8 cellular contexts compared by ENCODE assay signal in the genomic region with DNA sequence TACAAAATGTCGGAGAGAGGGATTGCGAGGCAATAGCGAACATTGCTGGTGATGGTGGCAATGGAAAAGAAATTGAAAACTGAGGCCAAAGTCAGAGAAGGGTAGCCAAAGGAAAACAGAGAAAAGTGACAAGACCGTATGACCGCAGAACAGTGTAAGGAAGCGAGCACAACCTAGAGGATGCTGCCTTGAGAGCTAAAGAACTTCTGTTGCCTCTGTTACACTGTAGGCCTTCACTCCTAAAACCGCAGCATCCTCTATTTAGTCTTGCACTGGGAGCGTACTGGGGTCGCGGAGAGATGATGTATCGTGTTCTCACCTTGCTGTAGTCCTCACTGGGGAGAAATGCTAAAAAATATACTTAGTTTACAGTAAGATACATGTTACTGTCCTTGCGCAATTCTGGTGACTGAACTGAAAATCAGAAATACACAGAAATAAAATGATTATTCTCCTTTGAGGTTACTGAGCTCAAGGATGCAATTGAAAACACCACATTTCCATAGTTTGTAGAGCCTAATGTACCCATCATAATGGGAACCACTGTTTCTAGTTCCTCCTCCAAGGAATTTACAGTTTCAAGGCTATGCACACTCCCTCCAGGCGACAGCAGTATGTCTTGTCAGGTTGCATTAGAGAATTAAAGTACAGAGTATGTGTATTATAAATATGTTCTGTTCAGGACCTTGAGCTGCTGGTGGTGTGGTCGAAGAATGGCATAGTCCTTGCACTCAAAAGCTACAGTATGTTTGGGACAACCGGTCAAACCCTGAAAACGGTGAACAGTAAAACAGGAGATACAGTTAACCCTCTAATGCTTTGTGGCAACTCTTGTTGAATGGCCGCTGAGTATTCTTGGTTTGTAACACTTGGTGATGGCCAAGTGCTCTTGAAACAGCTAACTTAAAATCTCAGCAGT. TPM values are rescaled to one million over a fixed set of nuclear protein-coding genes. Genes with fewer than 3 reads are reported as not detected.
DNase-seq lines count a peak whose midpoint lies in the region; ATAC-seq and TF ChIP-seq lines count a peak whose summit lies in the region.

No MANE protein-coding gene starts in this region.

- intact Hi-C loops in prostate gland (cut with DNase I): no loop called here

- no peak for TF ChIP-seq POLR2A in prostate gland (IDR thresholded peaks at IDR 0.05)

- H3K36me3 ChIP-seq in WERI-Rb-1: no peaks in the 10 kb centered on the region
- no peaks in the 10 kb centered on the region for H3K36me3 ChIP-seq in prostate gland

- peak overlapping the region; percentile 76 for H3K4me3 ChIP-seq in Jurkat, Clone E6-1 (ENCODE audit: low read length)
- H3K4me3 ChIP-seq in WERI-Rb-1 (ENCODE audit: low read depth, low read length) (peak overlapping the region; percentile 75), foreskin fibroblast (ENCODE audit: low read depth in 1 of 2, low read length in 2 of 2) (peak overlapping the region; percentile 91 to 94), prostate gland (peak overlapping the region; percentile 99)

- 10% methylated on average over 17 of the region's 17 CpGs for WGBS in prostate gland

- H3K27me3 ChIP-seq in WERI-Rb-1 (ENCODE audit: insufficient read depth, low read depth, severe bottlenecking) (no peaks in the 10 kb centered on the region), prostate gland (replicated peaks; ENCODE audit: insufficient read depth) (no peaks in the 10 kb centered on the region)

- no peak for ATAC-seq in HG02885 (IDR thresholded peaks at IDR 0.05; ENCODE audit: poor library complexity, unreplicated experiment)

- TF ChIP-seq CTCF in WERI-Rb-1 (IDR thresholded peaks at IDR 0.05; ENCODE audit: low read depth, low read length): no peak
- no peak for TF ChIP-seq CTCF in foreskin fibroblast (IDR thresholded peaks at IDR 0.05; ENCODE audit: low read depth, low read length)
- TF ChIP-seq CTCF in prostate gland (IDR thresholded peaks at IDR 0.05): no peak

- H3K9me3 ChIP-seq in WERI-Rb-1 (ENCODE audit: severe bottlenecking) (no peaks in the 10 kb centered on the region), prostate gland (no peaks in the 10 kb centered on the region)

- peak; percentile 56 for DNase-seq in DMS53 (lab: John Stamatoyannopoulos, UW)
- no peak for DNase-seq in DMS53 treated with DMSO at 0.1 percent for 48 hours (lab: John Stamatoyannopoulos, UW; ENCODE audit: unreplicated experiment)
- peak; percentile 75 for DNase-seq in Jurkat, Clone E6-1 (ENCODE audit: low read depth, low spot score)
- DNase-seq in WERI-Rb-1: peak; percentile 20
- DNase-seq in foreskin fibroblast: peak in 1 of 2 donors; percentile 60
- no peak for DNase-seq in prostate gland (ENCODE audit: low spot score)
- DNase-seq in effector CD8-positive, alpha-beta T cell (lab: John Stamatoyannopoulos, UW): no peak

- H3K4me1 ChIP-seq in prostate gland (replicated peaks): peaks cover 3% of the 10 kb centered on the region

- H3K27ac ChIP-seq in WERI-Rb-1: peak overlapping the region; percentile 84
- H3K27ac ChIP-seq in prostate gland: peak overlapping the region; percentile 99 to 100

RNA-seq across cellular contexts. Expression of gene NEK7, which starts 1.3 kb away (rescaled TPM):
- 120 TPM for polyA plus RNA-seq in Jurkat, Clone E6-1 (2012; ENCODE audit: insufficient read depth, insufficient read length)
- total RNA-seq in prostate gland: 10 to 100 TPM; 53.3 to 70.9 TPM

Comparison
In these comparisons a context has a peak if more than half of its experiments do, and no peak if none do; other contexts are left out.
1. DNase-seq: peak in DMS53 (single experiment), Jurkat, Clone E6-1 (single experiment) and WERI-Rb-1 (single experiment); none in DMS53 treated with DMSO at 0.1 percent for 48 hours (single experiment), prostate gland (single experiment) and effector CD8-positive, alpha-beta T cell (single experiment).
2. Peak in every context shown above with its lines, with median percentiles within 50 percentile points of each other: H3K4me3 ChIP-seq.